8 cellular contexts compared by ENCODE assay signal in genomic region chr16:740764-741505, GRCh38. TPM values are rescaled to one million over a fixed set of nuclear protein-coding genes. Genes with fewer than 3 reads are reported as not detected.
DNase-seq lines count a peak whose midpoint lies in the region; ATAC-seq and TF ChIP-seq lines count a peak whose summit lies in the region.

TSS of gene CIAO3 (minus strand) at chr16:740997. CDS start at chr16:740985, 12 bp downstream.

- H3K27me3 ChIP-seq in neural progenitor cell = no peaks in the 10 kb centered on the region

- peaks cover 3% of the 10 kb centered on the region for H3K27me3 Mint-ChIP-seq in neural progenitor cell (ENCODE audit: insufficient read depth, low read depth)

- no peaks in the 10 kb centered on the region for H3K36me3 ChIP-seq in neural progenitor cell

- peak; percentile 74 for DNase-seq in DMS79 treated with DMSO at 0.1 percent for 48 hours (lab: John Stamatoyannopoulos, UW)
- DNase-seq in Kasumi-1 (lab: John Stamatoyannopoulos, UW) = peak; percentile 24 to 44
- DNase-seq in activated effector memory CD4-positive, alpha-beta T cell treated with anti-CD3 and anti-CD28 coated beads, Interleukin-2, amount 50 U/mL, for 16 hours = peak; percentile 97
- DNase-seq in fibroblast of villous mesenchyme (ENCODE audit: low read depth) = peak; percentile 89
- DNase-seq in neural progenitor cell (ENCODE audit: low spot score) = peak; percentile 97
- DNase-seq in stromal cell of bone marrow (ENCODE audit: low read depth) = peak; percentile 68

- peaks cover 4% of the 10 kb centered on the region for H3F3A ChIP-seq in neural progenitor cell (ENCODE audit: low read depth)

- H3K9me3 Mint-ChIP-seq in neural progenitor cell = no peaks in the 10 kb centered on the region

- peak; percentile 69 for ATAC-seq in GM21737 (IDR thresholded peaks at IDR 0.05; ENCODE audit: unreplicated experiment)

- H3K4me1 Mint-ChIP-seq in neural progenitor cell = peaks cover 8% of the 10 kb centered on the region

- peaks cover 5% of the 10 kb centered on the region for H3K4me1 ChIP-seq in neural progenitor cell

- peaks cover 8% of the 10 kb centered on the region for H3K79me2 ChIP-seq in neural progenitor cell (ENCODE audit: low read depth)

- no peaks in the 10 kb centered on the region for H4K20me1 ChIP-seq in neural progenitor cell (ENCODE audit: low read depth)

- H3K9me3 ChIP-seq in neural progenitor cell (ENCODE audit: low read depth) = no peaks in the 10 kb centered on the region

- peak within 1 kb of the TSS; percentile 98 for H3K4me2 ChIP-seq in neural progenitor cell

- TF ChIP-seq CTCF in fibroblast of villous mesenchyme (IDR thresholded peaks at IDR 0.05; ENCODE audit: insufficient read depth, low read depth, low read length) = peak; percentile 80
- TF ChIP-seq CTCF in neural progenitor cell (IDR thresholded peaks at IDR 0.05) = peak; percentile 89

- peaks cover 2% of the 10 kb centered on the region for H3K36me3 Mint-ChIP-seq in neural progenitor cell

- peak within 1 kb of the TSS; percentile 84 for H3K4me3 ChIP-seq in fibroblast of villous mesenchyme (ENCODE audit: low read depth, low read length)
- H3K4me3 ChIP-seq in neural progenitor cell = peak within 1 kb of the TSS; percentile 95

- H3K27ac Mint-ChIP-seq in neural progenitor cell = no peak within 1 kb of the TSS

- peak; percentile 75 for TF ChIP-seq POLR2A in Raji (IDR thresholded peaks at IDR 0.05; ENCODE audit: insufficient read depth, low read depth, low read length)

- H3K4me3 Mint-ChIP-seq in neural progenitor cell = peak within 1 kb of the TSS; percentile 90

- no peak within 1 kb of the TSS for H3K27ac ChIP-seq in neural progenitor cell

- H2AFZ ChIP-seq in neural progenitor cell (replicated peaks) = peak within 1 kb of the TSS; percentile 83

- H3K9ac ChIP-seq in neural progenitor cell = peak within 1 kb of the TSS; percentile 71

RNA-seq across cellular contexts. Expression of gene CIAO3, which starts in this region (rescaled TPM):
- 31.6 and 37.1 TPM in 2 replicates for total RNA-seq in fibroblast of villous mesenchyme
- 20.5 and 38.2 TPM in 2 replicates for total RNA-seq in neural progenitor cell (ENCODE audit: low replicate concordance)

Comparison
In these comparisons a context has a peak if more than half of its experiments do, and no peak if none do; other contexts are left out.
1. DNase-seq: peak in every context shown above with its lines; median percentile 97 in activated effector memory CD4-positive, alpha-beta T cell treated with anti-CD3 and anti-CD28 coated beads, Interleukin-2, amount 50 U/mL, for 16 hours; 97 in neural progenitor cell; 89 in fibroblast of villous mesenchyme; 74 in DMS79 treated with DMSO at 0.1 percent for 48 hours; 68 in stromal cell of bone marrow; 34 in Kasumi-1.